15 cellular contexts compared by ENCODE assay signal in the genomic region with DNA sequence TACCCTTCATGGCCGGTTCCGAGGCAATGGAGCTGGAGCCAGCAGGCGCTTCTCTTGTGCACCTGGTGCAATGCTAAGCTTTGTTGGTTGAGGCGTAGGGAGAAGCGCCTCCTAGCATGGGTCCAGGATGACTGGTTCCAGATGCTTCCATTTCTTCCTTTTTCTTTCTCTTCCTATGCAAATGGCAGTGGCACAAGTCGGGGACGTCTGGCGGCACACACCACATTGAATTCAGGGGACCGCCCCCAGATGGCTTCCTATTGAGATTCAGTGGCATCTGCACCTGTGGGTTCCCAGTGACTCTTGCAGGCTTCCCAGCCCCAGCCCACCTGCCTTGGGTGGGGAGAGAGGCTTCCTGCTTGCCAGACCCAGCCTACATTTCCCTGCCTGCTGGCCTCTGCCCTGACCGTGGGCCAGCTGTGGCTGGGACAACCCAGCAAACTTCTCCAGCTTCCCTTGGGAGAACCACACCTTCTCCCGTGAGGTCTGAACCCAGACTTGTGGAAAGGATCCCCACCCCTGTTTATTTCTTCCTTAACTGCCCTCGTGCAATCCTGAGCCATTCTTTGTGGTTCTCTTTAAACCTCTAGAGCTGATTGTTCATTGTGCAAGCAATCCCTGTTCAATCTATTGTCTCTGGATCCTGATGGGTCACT. TPM values are rescaled to one million over a fixed set of nuclear protein-coding genes. Genes with fewer than 3 reads are reported as not detected.
"Had no signal": no experiment of that assay in that cellular context is flagged by ENCODE, and none has a peak within 500 bp of the region (broad histone marks: within the 10 kb centered on the region; RNA-seq: fewer than 3 reads in every experiment).

No MANE protein-coding gene starts in this region.

RNA-seq across cellular contexts. Expression of a gene that starts 8.4 kb away (rescaled TPM):
- total RNA-seq: activated B cell treated with CpG ODN at 0.5 μM for 24 hours; activated CD8-positive, alpha-beta memory T cell treated with anti-CD3 and anti-CD28 coated beads for 36 hours; activated CD8-positive, alpha-beta memory T cell treated with anti-CD3 and anti-CD28 coated beads, Interleukin-2, amount 10 ng/mL, durations not matched to agents 7 days and 5 days; activated CD8-positive, alpha-beta T cell treated with anti-CD3 and anti-CD28 coated beads for 36 hours; activated T-cell treated with anti-CD3 and anti-CD28 coated beads, Interleukin-2, amount 50 U/mL, for 4 hours; activated T-helper 17 cell treated with anti-CD3 and anti-CD28 coated beads, Interleukin-2, amount 50 U/mL, for 72 hours; astrocyte; bronchial epithelial cell; chondrocyte; dermis blood vessel endothelial cell; esophagus muscularis mucosa; foreskin keratinocyte; gastrocnemius medialis; T-helper 17 cell had no signal
- polyA plus RNA-seq: adipose tissue, foreskin keratinocyte had no signal

RNA-seq across cellular contexts. Expression of a gene that starts 57.5 kb away (rescaled TPM):
- total RNA-seq: activated B cell treated with CpG ODN at 0.5 μM for 24 hours; activated CD8-positive, alpha-beta memory T cell treated with anti-CD3 and anti-CD28 coated beads for 36 hours; activated CD8-positive, alpha-beta memory T cell treated with anti-CD3 and anti-CD28 coated beads, Interleukin-2, amount 10 ng/mL, durations not matched to agents 7 days and 5 days; activated CD8-positive, alpha-beta T cell treated with anti-CD3 and anti-CD28 coated beads for 36 hours; activated T-helper 17 cell treated with anti-CD3 and anti-CD28 coated beads, Interleukin-2, amount 50 U/mL, for 72 hours; astrocyte; foreskin keratinocyte had no signal
- polyA plus RNA-seq: foreskin keratinocyte had no signal
